In the genomic region with DNA sequence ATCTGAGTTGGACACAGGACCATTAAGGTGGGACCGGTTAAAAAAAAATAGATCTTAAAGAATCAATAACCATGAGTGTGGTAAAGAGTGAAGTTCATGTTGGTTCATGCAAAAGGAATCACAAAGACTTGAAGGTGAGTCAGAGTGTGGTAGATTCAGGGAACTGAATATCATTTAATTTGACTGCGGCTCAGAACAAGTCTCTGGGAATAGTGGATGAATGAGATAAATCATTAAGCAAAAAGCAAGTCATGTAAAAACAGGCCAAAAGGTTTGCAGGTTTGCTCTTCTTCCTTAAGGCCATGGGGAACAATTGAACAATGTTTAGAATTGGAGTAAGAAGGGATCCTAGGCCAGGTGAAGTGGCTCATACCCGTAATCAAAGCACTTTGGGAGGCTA, we compare ENCODE assay signal across 18 cellular contexts.
A peak's percentile ranks its signal among the peaks of the same experiment; 100 is the strongest.
DNase-seq lines count a peak whose midpoint lies in the region; FAIRE-seq lines count a peak whose summit lies in the region.
"Had no signal": no experiment of that assay in that cellular context is flagged by ENCODE, and none has a peak within 500 bp of the region (broad histone marks: within the 10 kb centered on the region; RNA-seq: fewer than 3 reads in every experiment).

No MANE protein-coding gene starts in this region.

- peak; percentile 93 for FAIRE-seq in RCC 7860 (lab: Jason Lieb, UNC)
- FAIRE-seq: GM19239, H1 had no signal

- H3K27ac ChIP-seq in epithelial cell of prostate = peak overlapping the region; percentile 48

- DNase-seq in HK-2 (ENCODE audit: unreplicated experiment) = peak; percentile 17
- peak; percentile 62 for DNase-seq in RCC 7860 (ENCODE audit: low spot score)
- peak; percentile 80 for DNase-seq in epithelial cell of prostate (ENCODE audit: low read depth, low spot score)
- DNase-seq in non-pigmented ciliary epithelial cell (ENCODE audit: low read depth) = peak; percentile 19
- DNase-seq in OCI-M1 (lab: John Stamatoyannopoulos, UW) = no peak
- no peak for DNase-seq in GM03348 (ENCODE audit: low spot score)
- no peak for DNase-seq in NCI-H2227 treated with DMSO at 0.1 percent for 48 hours (lab: John Stamatoyannopoulos, UW)
- DNase-seq in NCI-H2081 treated with DMSO at 0.1 percent for 48 hours (lab: John Stamatoyannopoulos, UW) = no peak
- DNase-seq: DMS 273 treated with DMSO at 0.1 percent for 48 hours, DND-41, GDM1, Karpas-422, NCI-H187 treated with DMSO at 0.1 percent for 48 hours, NCI-H345, NCI-H526, T-helper 17 cell had no signal

Comparison
In these comparisons a context has a peak if more than half of its experiments do, and no peak if none do; other contexts are left out.
1. DNase-seq: peak in HK-2 (single experiment), RCC 7860 (single experiment), epithelial cell of prostate (single experiment) and non-pigmented ciliary epithelial cell (single experiment); none in OCI-M1 (single experiment), GM03348 (single experiment), NCI-H2227 treated with DMSO at 0.1 percent for 48 hours (single experiment) and NCI-H2081 treated with DMSO at 0.1 percent for 48 hours (single experiment).